Comparison of ENCODE assay signal across 1 cellular context in the genomic region with DNA sequence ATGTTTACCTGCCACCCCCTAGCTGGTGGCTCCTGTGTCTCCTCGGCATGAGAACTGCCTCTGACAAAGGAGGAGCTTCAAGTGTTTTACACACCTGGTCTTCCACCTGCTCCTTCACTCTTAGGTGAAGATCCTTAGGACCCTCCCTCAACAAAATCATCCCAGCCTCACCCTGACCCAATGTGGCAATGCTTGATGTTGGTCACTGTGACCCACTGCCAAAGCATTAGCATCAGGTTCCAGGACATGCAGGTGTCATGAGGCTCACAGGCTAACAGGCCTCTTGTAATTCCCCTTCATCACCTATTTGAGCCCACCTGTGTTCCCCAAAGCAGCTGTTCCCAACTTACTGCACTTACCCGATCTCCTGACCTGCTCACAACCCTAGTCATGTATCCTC.
TF ChIP-seq lines count a peak whose summit lies in the region.

No MANE protein-coding gene starts in this region.

TF ChIP-seq in H1, 55 proteins besides CTCF, POLR2A, EP300 and RAD21:
- no peak for TF ChIP-seq SP2 (IDR thresholded peaks at IDR 0.05; ENCODE audit: low read length)
- 0 out of 2 replicates have a peak, but pooled peaks have one; percentile 27 for TF ChIP-seq POLR2AphosphoS5 (IDR thresholded peaks at IDR 0.05; ENCODE audit: low read depth, low read length)
